9 cellular contexts compared by ENCODE assay signal in genomic region chr3:119675188-119675874, GRCh38. TPM values are rescaled to one million over a fixed set of nuclear protein-coding genes. Genes with fewer than 3 reads are reported as not detected.
DNase-seq lines count a peak whose midpoint lies in the region; ATAC-seq, FAIRE-seq and TF ChIP-seq lines count a peak whose summit lies in the region.
"Had no signal": no experiment of that assay in that cellular context is flagged by ENCODE, and none has a peak within 500 bp of the region (broad histone marks: within the 10 kb centered on the region; RNA-seq: fewer than 3 reads in every experiment).

No MANE protein-coding gene starts in this region.

- H3K27me3 ChIP-seq in BLaER1 (no peaks in the 10 kb centered on the region), adrenal gland (no peaks in the 10 kb centered on the region)

- H3K36me3 Mint-ChIP-seq in naive thymus-derived CD8-positive, alpha-beta T cell, result peaks cover 0 to 50% (median 11%) of the 10 kb centered on the region in 3 donors

- H3K4me1 ChIP-seq in BLaER1 (peaks cover 20% of the 10 kb centered on the region), adrenal gland (replicated peaks in 1 of 2) (peaks cover 10 to 31% of the 10 kb centered on the region in 2 donors)

- H3K27ac Mint-ChIP-seq in naive thymus-derived CD8-positive, alpha-beta T cell, result peak overlapping the region in 7 of 10 donors; percentile 4 to 93 (median 37)

- no peaks in the 10 kb centered on the region; the same call in 1 of the 2 replicates for H4K20me1 ChIP-seq in BLaER1

- DNase-seq in HFF-Myc (ENCODE audit: extremely low read depth, low read depth) (no peak), adrenal gland (no peak), ecto neural progenitor cell (ENCODE audit: low spot score) (no peak), NCI-H446 (lab: John Stamatoyannopoulos, UW) (no peak), RCC 7860 (ENCODE audit: low spot score) (no peak)
- no peak for DNase-seq in naive thymus-derived CD8-positive, alpha-beta T cell
- DNase-seq: NCI-H187 treated with DMSO at 0.1 percent for 48 hours had no signal

- intact Hi-C loops in adrenal gland (cut with DNase I), result loop anchor here in 1 of 2 donors (10.0 kb wide), 1 partner anchor 71 kb away; no protein-coding TSS in a partner anchor

- peak overlapping the region; percentile 88 for H3K4me2 ChIP-seq in BLaER1

- TF ChIP-seq CTCF in HFF-Myc (IDR thresholded peaks at IDR 0.05; ENCODE audit: low read depth, low read length, missing control alignments) (no peak), adrenal gland (IDR thresholded peaks at IDR 0.05) (no peak)

- H3K36me3 ChIP-seq in BLaER1 (peaks cover 44% of the 10 kb centered on the region), adrenal gland (replicated peaks in 1 of 2) (peaks cover 0 to 30% of the 10 kb centered on the region in 2 donors)

- no peaks in the 10 kb centered on the region for H3K9me3 Mint-ChIP-seq in naive thymus-derived CD8-positive, alpha-beta T cell

- H3K4me1 Mint-ChIP-seq in naive thymus-derived CD8-positive, alpha-beta T cell, result peaks cover 19 to 42% (median 40%) of the 10 kb centered on the region in 4 donors

- H3K4me3 ChIP-seq in BLaER1, result no peak overlapping the region
- H3K4me3 ChIP-seq in HFF-Myc (replicated peaks; ENCODE audit: low read depth, low read length), result peak overlapping the region; percentile 53
- H3K4me3 ChIP-seq in adrenal gland, result peak overlapping the region in 1 of 4 donors; percentile 67

- TF ChIP-seq POLR2A in adrenal gland (IDR thresholded peaks at IDR 0.05), result no peak

- no peak overlapping the region for H3K9ac ChIP-seq in BLaER1

- no peak for ATAC-seq in naive thymus-derived CD8-positive, alpha-beta T cell
- ATAC-seq in HG03095 (IDR thresholded peaks at IDR 0.05; ENCODE audit: unreplicated experiment), result no peak

- peak overlapping the region; percentile 83 to 96 (median 92) for H3K4me3 Mint-ChIP-seq in naive thymus-derived CD8-positive, alpha-beta T cell

- WGBS in adrenal gland, 4 donors, result 54 to 70% (median 67%) methylated on average over 5 of the region's 5 CpGs

- H3K9me3 ChIP-seq in BLaER1 (no peaks in the 10 kb centered on the region), adrenal gland (replicated peaks in 1 of 3) (no peaks in the 10 kb centered on the region)

- H3K27ac ChIP-seq in BLaER1, result no peak overlapping the region
- peak overlapping the region in 4 of 5 donors; percentile 88 to 97 (median 94) for H3K27ac ChIP-seq in adrenal gland

- H3K27me3 Mint-ChIP-seq in naive thymus-derived CD8-positive, alpha-beta T cell, result no peaks in the 10 kb centered on the region

- POLR2A ChIA-PET in naive thymus-derived CD8-positive, alpha-beta T cell (lab: Charles Lee), result interaction anchor here (2.7 kb wide), 1 partner anchor 177 kb away, joined by 13 read pairs; the partner anchor contains the start of gene TIMMDC1

- FAIRE-seq in RCC 7860 (lab: Jason Lieb, UNC), result no peak

RNA-seq across cellular contexts. Expression of gene COX17, which starts 1.9 kb away (rescaled TPM):
- 100 to 1,000 TPM in 2 of 8 donors, 10 to 100 TPM in 6; 38.3 to 119 (median 85.8) TPM for total RNA-seq in adrenal gland
- 100 to 1,000 TPM; 253 to 555 (median 406) TPM for polyA plus RNA-seq in adrenal gland
- total RNA-seq in naive thymus-derived CD8-positive, alpha-beta T cell, result 10 to 100 TPM; 28.8 to 30.6 TPM
- 10 to 100 TPM; 53.2 to 57.6 (median 56.4) TPM for polyA plus RNA-seq in naive thymus-derived CD8-positive, alpha-beta T cell

RNA-seq across cellular contexts. Expression of gene POPDC2, which starts 14.9 kb away (rescaled TPM):
- total RNA-seq in adrenal gland, result 10 to 100 TPM in 1 of 8 donors, 1 to 10 TPM in 7; 1.3 to 10.6 (median 3.3) TPM
- 10 to 100 TPM in 1 of 3 donors, 1 to 10 TPM in 2; 1.4 to 17.5 (median 5.8) TPM for polyA plus RNA-seq in adrenal gland
- 1 to 10 TPM; 4.6 to 8.4 TPM for total RNA-seq in naive thymus-derived CD8-positive, alpha-beta T cell
- polyA plus RNA-seq in naive thymus-derived CD8-positive, alpha-beta T cell, result 1 to 10 TPM; 1.1 to 2.6 (median 1.4) TPM

RNA-seq across cellular contexts. Expression of gene CFAP91, which starts 27.5 kb away (rescaled TPM):
- total RNA-seq in adrenal gland, result 10 to 100 TPM in 1 of 8 donors, 1 to 10 TPM in 7; 3.4 to 10.1 (median 7.4) TPM
- polyA plus RNA-seq in adrenal gland, result 10 to 100 TPM in 2 of 3 donors, 1 to 10 TPM in 1; 8.6 to 12.9 (median 10.4) TPM
- total RNA-seq in naive thymus-derived CD8-positive, alpha-beta T cell, result under 1 TPM in 1 of 2 experiments, not detected in 1; 0.25 TPM
- polyA plus RNA-seq in naive thymus-derived CD8-positive, alpha-beta T cell, result not detected
